27 cellular contexts compared by ENCODE assay signal in the genomic region with DNA sequence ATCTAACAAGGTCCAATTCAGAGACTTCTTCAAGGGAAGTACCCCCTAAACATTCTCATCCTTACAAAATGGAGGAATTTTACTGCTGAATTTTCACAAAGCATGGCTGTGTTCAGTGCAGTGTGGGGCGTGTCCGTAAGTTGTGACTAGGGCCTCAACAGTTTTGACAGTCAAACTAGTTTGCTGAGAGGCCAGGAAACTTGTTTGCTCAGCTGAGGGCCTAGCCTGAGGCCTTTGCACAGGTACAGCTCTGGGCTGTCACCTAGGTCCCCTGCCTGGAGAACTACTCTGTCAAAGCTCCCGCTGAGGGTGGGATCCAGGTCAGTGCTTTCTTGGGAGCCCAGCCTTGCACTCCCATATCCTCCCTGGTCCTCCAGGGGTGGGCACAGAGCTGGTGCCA. TPM values are rescaled to one million over a fixed set of nuclear protein-coding genes. Genes with fewer than 3 reads are reported as not detected.
"Had no signal": no experiment of that assay in that cellular context is flagged by ENCODE, and none has a peak within 500 bp of the region (broad histone marks: within the 10 kb centered on the region; RNA-seq: fewer than 3 reads in every experiment).

No MANE protein-coding gene starts in this region.

- ATAC-seq: activated naive CD4-positive, alpha-beta T cell treated with anti-CD3 and anti-CD28 coated beads, Interleukin-2, amount 50 U/mL, for 72 hours; activated naive CD8-positive, alpha-beta T cell treated with anti-CD3 and anti-CD28 coated beads, Interleukin-2, amount 50 U/mL, for 24 hours; activated T-cell treated with anti-CD3 and anti-CD28 coated beads, Interleukin-2, amount 50 U/mL, for 4 hours; body of pancreas; Right ventricle myocardium inferior; T-cell had no signal

- DNase-seq: activated CD4-positive, alpha-beta memory T cell treated with anti-CD3 and anti-CD28 coated beads for 36 hours; activated CD4-positive, alpha-beta T cell treated with anti-CD3 and anti-CD28 coated beads, Interleukin-2, amount 10 ng/mL, durations not matched to agents 7 days and 5 days; activated CD4-positive, CD25-positive, alpha-beta regulatory T cell; activated CD8-positive, alpha-beta memory T cell treated with anti-CD3 and anti-CD28 coated beads for 24 hours; activated effector memory CD4-positive, alpha-beta T cell treated with anti-CD3 and anti-CD28 coated beads, Interleukin-2, amount 50 U/mL, for 16 hours; activated naive CD4-positive, alpha-beta T cell treated with Interleukin-2 at 50 U/mL for 16 hours; activated naive CD8-positive, alpha-beta T cell treated with anti-CD3 and anti-CD28 coated beads, Interleukin-2, amount 50 U/mL, for 24 hours; activated T-cell treated with anti-CD3 and anti-CD28 coated beads, Interleukin-2, amount 50 U/mL, for 4 hours; amniotic stem cell; body of pancreas; central memory CD4-positive, alpha-beta T cell; NCI-H1092; NCI-H1930; NCI-H2171; NCI-H2227 treated with DMSO at 0.1 percent for 48 hours; NCI-H446 treated with DMSO at 0.1 percent for 48 hours; T-cell; T-helper 2 cell; T1000 had no signal

- H2AFZ ChIP-seq: PC-9 had no signal

- FAIRE-seq: bronchial epithelial cell, TTC549 had no signal

- H3K9ac ChIP-seq: KMS-11 had no signal

- H3K27ac ChIP-seq: ascending aorta, body of pancreas, KMS-11, PC-9, SK-N-MC had no signal

- H3K4me3 ChIP-seq: ascending aorta, body of pancreas, PC-9, SK-N-MC had no signal

- H3K27me3 ChIP-seq: ascending aorta, body of pancreas had no signal

- H3K9me3 ChIP-seq: ascending aorta, body of pancreas had no signal

- H3K4me2 ChIP-seq: KMS-11, PC-9 had no signal

- H3K4me1 ChIP-seq: ascending aorta, body of pancreas had no signal

RNA-seq across cellular contexts. Expression of a gene that starts 51.6 kb away (rescaled TPM):
- total RNA-seq: ascending aorta had no signal
